ENCODE assay signal across 24 cellular contexts in the genomic region with DNA sequence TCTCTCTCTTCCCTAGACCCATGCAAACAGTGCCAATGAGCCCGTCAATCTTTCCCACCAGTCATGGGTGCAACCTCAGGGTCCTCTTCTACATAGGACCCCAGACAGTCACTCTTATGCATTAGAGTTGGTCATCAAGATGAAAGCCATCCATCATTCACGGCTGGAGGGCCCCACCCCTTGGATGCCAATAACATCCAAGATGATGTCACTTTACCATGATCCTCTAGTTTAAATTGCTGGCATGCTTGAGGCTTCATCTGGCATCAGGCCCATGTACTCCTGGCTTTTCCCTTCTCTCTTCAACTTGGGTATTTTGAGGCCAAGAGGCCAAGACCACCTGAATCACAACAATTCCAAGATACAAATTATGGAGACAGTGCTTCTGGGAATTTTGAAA.
"Had no signal": no experiment of that assay in that cellular context is flagged by ENCODE, and none has a peak within 500 bp of the region (broad histone marks: within the 10 kb centered on the region; RNA-seq: fewer than 3 reads in every experiment).

No MANE protein-coding gene starts in this region.

- H3K36me3 ChIP-seq: esophagus squamous epithelium, gastroesophageal sphincter, prostate gland, right lobe of liver, spleen, thoracic aorta, transverse colon had no signal

- H3K27ac ChIP-seq: esophagus squamous epithelium, gastroesophageal sphincter, parathyroid adenoma, prostate gland, spleen, thoracic aorta, transverse colon had no signal

- FAIRE-seq: colon, keratinocyte had no signal

- H3K9me3 ChIP-seq: esophagus squamous epithelium, gastroesophageal sphincter, prostate gland, right lobe of liver, spleen, thoracic aorta, transverse colon had no signal

- DNase-seq: dermis blood vessel endothelial cell; esophagus squamous epithelium; foreskin fibroblast; immature natural killer cell; mesenchymal stem cell; midbrain; naive thymus-derived CD4-positive, alpha-beta T cell; nephron progenitor cell; retina; spleen; stimulated activated CD4-positive, alpha-beta T cell treated with anti-CD3 and anti-CD28 coated beads, Interleukin-15, amount 100 ng/mL, for 24 hours; stimulated activated CD4-positive, alpha-beta T cell treated with anti-CD3 and anti-CD28 coated beads, Interleukin-1b, Interleukin-23, amount 100 ng/mL, for 48 hours; stimulated activated CD4-positive, alpha-beta T cell treated with anti-CD3 and anti-CD28 coated beads, Interleukin-4, amount 100 ng/mL, for 24 hours; stimulated activated naive B cell treated with anti-CD40 and anti-IgM and Interleukin-4, amounts not matched to agents 10 μg/mL and 1 μg/mL and 100 μg/mL, for 72 hours; stimulated activated naive CD8-positive, alpha-beta T cell treated with anti-CD3 and anti-CD28 coated beads, Interleukin-15, amount 100 ng/mL, for 72 hours; transverse colon had no signal

- H3K4me3 ChIP-seq: esophagus squamous epithelium, gastroesophageal sphincter, lung, prostate gland, right lobe of liver, spleen, thoracic aorta, transverse colon had no signal

- H3K27me3 ChIP-seq: right lobe of liver, transverse colon had no signal

- ATAC-seq: gastroesophageal sphincter; naive thymus-derived CD4-positive, alpha-beta T cell; stimulated activated naive B cell treated with anti-CD40 and anti-IgM and Interleukin-4, amounts not matched to agents 10 μg/mL and 1 μg/mL and 100 μg/mL, for 72 hours; stimulated activated naive CD8-positive, alpha-beta T cell treated with anti-CD3 and anti-CD28 coated beads, Interleukin-15, amount 100 ng/mL, for 72 hours had no signal

- H3K4me1 ChIP-seq: esophagus squamous epithelium, parathyroid adenoma, prostate gland, spleen, transverse colon had no signal
